Comparison of ENCODE assay signal across 10 cellular contexts in genomic region chr20:45097485-45098095, GRCh38. TPM values are rescaled to one million over a fixed set of nuclear protein-coding genes. Genes with fewer than 3 reads are reported as not detected.
DNase-seq lines count a peak whose midpoint lies in the region; ATAC-seq and TF ChIP-seq lines count a peak whose summit lies in the region.
"Had no signal": no experiment of that assay in that cellular context is flagged by ENCODE, and none has a peak within 500 bp of the region (broad histone marks: within the 10 kb centered on the region; RNA-seq: fewer than 3 reads in every experiment).

No MANE protein-coding gene starts in this region.

- H3K4me3 ChIP-seq in adipocyte (ENCODE audit: low read length): peak overlapping the region; percentile 59
- peak overlapping the region in 1 of 2 donors; percentile 23 for H3K4me3 ChIP-seq in left lung
- peak overlapping the region; percentile 34 for H3K4me3 ChIP-seq in suprapubic skin
- H3K4me3 ChIP-seq in MG63: no peak overlapping the region

- H3K4me1 ChIP-seq in adipocyte (ENCODE audit: control insufficient read depth, insufficient read depth, low read length) (peaks cover 3% of the 10 kb centered on the region), left lung (peaks cover 8 to 22% of the 10 kb centered on the region in 2 donors), suprapubic skin (peaks cover 30% of the 10 kb centered on the region)

- H3K27ac ChIP-seq in left lung (no peak overlapping the region), suprapubic skin (no peak overlapping the region)
- H3K27ac ChIP-seq: 22Rv1 had no signal

- peak; percentile 48 for DNase-seq in DMS53 (lab: John Stamatoyannopoulos, UW)
- no peak for DNase-seq in DMS53 treated with DMSO at 0.1 percent for 48 hours (lab: John Stamatoyannopoulos, UW; ENCODE audit: unreplicated experiment)
- no peak for DNase-seq in adipocyte (ENCODE audit: low read depth)
- peak; percentile 55 to 85 for DNase-seq in left lung
- no peak for DNase-seq in suprapubic skin (ENCODE audit: low spot score in 2 of 2)
- DNase-seq in MG63: no peak
- DNase-seq in 8988T: no peak

- no peak overlapping the region for H3K9ac ChIP-seq in adipocyte (ENCODE audit: low read length)

- ATAC-seq in left lung: peak; percentile 72
- ATAC-seq in GM19467 (IDR thresholded peaks at IDR 0.05; ENCODE audit: unreplicated experiment): no peak

- intact Hi-C loops in left lung (cut with DNase I): loop anchor here in 1 of 2 donors (10.0 kb wide), 1 partner anchor 53 kb away; no protein-coding TSS in a partner anchor

- H3K9me3 ChIP-seq in adipocyte (ENCODE audit: control insufficient read depth, low read length): no peaks in the 10 kb centered on the region
- H3K9me3 ChIP-seq in left lung: no peaks in the 10 kb centered on the region
- no peaks in the 10 kb centered on the region for H3K9me3 ChIP-seq in suprapubic skin
- H3K9me3 ChIP-seq in MG63: no peaks in the 10 kb centered on the region

- TF ChIP-seq EP300 in suprapubic skin (IDR thresholded peaks at IDR 0.05): no peak

- no peaks in the 10 kb centered on the region for H3K36me3 ChIP-seq in adipocyte (ENCODE audit: control insufficient read depth, insufficient read depth, low read length, severe bottlenecking)
- no peaks in the 10 kb centered on the region for H3K36me3 ChIP-seq in left lung
- H3K36me3 ChIP-seq in suprapubic skin: no peaks in the 10 kb centered on the region
- peaks cover 2% of the 10 kb centered on the region; the same call in 1 of the 2 replicates for H3K36me3 ChIP-seq in MG63

- no peak for TF ChIP-seq POLR2A in suprapubic skin (IDR thresholded peaks at IDR 0.05)

- WGBS in suprapubic skin: 72% methylated on average over 35 of the region's 55 CpGs

- H3K27me3 ChIP-seq in adipocyte (replicated peaks; ENCODE audit: control insufficient read depth, insufficient read depth, low read length) (peaks cover 48% of the 10 kb centered on the region), left lung (peaks cover 22 to 64% of the 10 kb centered on the region in 2 donors), suprapubic skin (peaks cover 32% of the 10 kb centered on the region), MG63 (no peaks in the 10 kb centered on the region)

- TF ChIP-seq CTCF in left lung (IDR thresholded peaks at IDR 0.05) (peak; percentile 23 to 35), suprapubic skin (IDR thresholded peaks at IDR 0.05) (no peak)

RNA-seq across cellular contexts. Expression of gene KCNS1, which starts 3.3 kb away (rescaled TPM):
- total RNA-seq in left lung (under 1 TPM; 0.97 to 0.99 TPM), suprapubic skin (1 to 10 TPM; 1.0 to 5.5 (median 2.3) TPM)
- total RNA-seq in MG63 (2014; rRNA removed; shearing (Covaris generic); ENCODE audit: low replicate concordance): 0.05 and 0.30 TPM in 2 replicates

RNA-seq across cellular contexts. Expression of gene WFDC5, which starts 17.4 kb away (rescaled TPM):
- total RNA-seq in left lung (under 1 TPM; 0.32 to 0.37 TPM), suprapubic skin (100 to 1,000 TPM; 284 to 409 (median 356) TPM)
- not detected in 2 replicates for total RNA-seq in MG63 (2014; rRNA removed; shearing (Covaris generic); ENCODE audit: low replicate concordance)
- total RNA-seq: liver had no signal

RNA-seq across cellular contexts. Expression of gene WFDC12, which starts 26.7 kb away (rescaled TPM):
- total RNA-seq in left lung (under 1 TPM; 0.44 to 0.73 TPM), suprapubic skin (1 to 10 TPM in 2 of 4 donors, under 1 TPM in 1, not detected in 1; 0.98 to 7.6 (median 2.3) TPM)
- not detected in 2 replicates for total RNA-seq in MG63 (2014; rRNA removed; shearing (Covaris generic); ENCODE audit: low replicate concordance)
- total RNA-seq: liver had no signal

Comparison
In these comparisons a context has a peak if more than half of its experiments do, and no peak if none do; other contexts are left out.
1. DNase-seq: peak in DMS53 (single experiment) and left lung (2 of 2); none in DMS53 treated with DMSO at 0.1 percent for 48 hours (single experiment), adipocyte (single experiment), suprapubic skin (0 of 2), MG63 (single experiment) and 8988T (single experiment).
2. CTCF ChIP-seq: peak in left lung (2 of 2); none in suprapubic skin (0 of 2).
3. RNA of gene WFDC5, which starts 17.4 kb away (total RNA-seq): 284 to 409 TPM in suprapubic skin; 0.32 to 0.37 TPM in left lung and not detected in MG63; every median in the first group is over 100 times any median in the second.